Comparison of ENCODE assay signal across 8 cellular contexts in the genomic region with DNA sequence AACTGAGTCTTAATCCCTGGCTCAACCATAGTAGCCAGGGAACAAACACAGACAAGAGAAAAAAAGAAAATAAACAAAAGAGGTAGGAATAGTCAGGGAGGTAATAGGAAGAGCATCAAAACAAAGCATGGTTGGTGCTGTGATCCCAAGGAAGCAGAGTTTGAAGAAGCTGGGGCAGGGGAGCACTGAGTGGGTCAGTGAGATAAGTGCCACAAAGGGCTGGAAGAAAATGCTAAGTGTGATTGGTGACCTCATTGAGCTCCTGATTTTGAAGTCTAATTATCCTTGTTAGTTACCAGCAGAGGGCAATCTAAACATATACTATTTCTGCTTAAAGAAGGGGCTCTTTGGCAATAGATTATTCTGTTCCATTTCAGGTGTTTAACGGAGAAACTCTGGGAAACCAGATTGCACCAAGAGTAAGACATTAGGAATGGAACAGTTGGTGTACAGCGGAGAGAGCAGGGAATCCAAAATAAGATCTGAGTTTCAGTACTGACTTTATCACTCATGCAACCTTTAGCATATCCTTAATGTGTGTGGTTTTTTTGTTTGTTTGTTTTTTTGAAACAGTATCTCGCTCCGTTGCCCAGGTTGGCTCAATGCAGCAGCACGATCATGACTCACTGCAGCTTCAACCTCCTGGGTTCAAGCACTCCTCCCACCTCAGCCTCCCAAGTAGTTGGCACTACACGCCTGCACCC. TPM values are rescaled to one million over a fixed set of nuclear protein-coding genes. Genes with fewer than 3 reads are reported as not detected.
DNase-seq lines count a peak whose midpoint lies in the region; ATAC-seq and TF ChIP-seq lines count a peak whose summit lies in the region.

No MANE protein-coding gene starts in this region.

- no peaks in the 10 kb centered on the region for H3K9me2 ChIP-seq in OCI-LY1 (ENCODE audit: low read depth, low read length)

- H3K4me3 ChIP-seq in OCI-LY1 (ENCODE audit: low read depth, low read length, poor library complexity, severe bottlenecking): no peak overlapping the region
- H3K4me3 ChIP-seq in coronary artery: no peak overlapping the region
- no peak overlapping the region for H3K4me3 ChIP-seq in lower lobe of right lung
- H3K4me3 ChIP-seq in MG63: no peak overlapping the region

- no peaks in the 10 kb centered on the region for H3K27me3 ChIP-seq in OCI-LY1 (ENCODE audit: insufficient read depth, low read length)
- H3K27me3 ChIP-seq in lower lobe of right lung (ENCODE audit: low read depth): no peaks in the 10 kb centered on the region
- no peaks in the 10 kb centered on the region for H3K27me3 ChIP-seq in MG63

- no peak overlapping the region for H3K9ac ChIP-seq in OCI-LY1 (ENCODE audit: low read length)

- H3K79me2 ChIP-seq in OCI-LY1 (ENCODE audit: insufficient read depth, low read length): no peaks in the 10 kb centered on the region

- peaks cover 7% of the 10 kb centered on the region for H3K4me1 Mint-ChIP-seq in stimulated activated naive CD8-positive, alpha-beta T cell treated with anti-CD3 and anti-CD28 coated beads, Interleukin-15, amount 100 ng/mL, for 72 hours

- no peaks in the 10 kb centered on the region for H3F3A ChIP-seq in OCI-LY1 (ENCODE audit: insufficient read depth, low read length)

- H3K4me1 ChIP-seq in OCI-LY1 (ENCODE audit: insufficient read depth, low read length, severe bottlenecking): no peaks in the 10 kb centered on the region
- no peaks in the 10 kb centered on the region for H3K4me1 ChIP-seq in lower lobe of right lung

- H3K27me3 Mint-ChIP-seq in stimulated activated naive CD8-positive, alpha-beta T cell treated with anti-CD3 and anti-CD28 coated beads, Interleukin-15, amount 100 ng/mL, for 72 hours: no peaks in the 10 kb centered on the region

- TF ChIP-seq CTCF in OCI-LY1 (IDR thresholded peaks at IDR 0.05; ENCODE audit: low read length) (peak; percentile 64; the same call in 1 of the 2 replicates), coronary artery (IDR thresholded peaks at IDR 0.05) (peak; percentile 28), lower lobe of right lung (IDR thresholded peaks at IDR 0.05) (peak; percentile 37)

- no peak overlapping the region for H3K4me3 Mint-ChIP-seq in stimulated activated naive CD8-positive, alpha-beta T cell treated with anti-CD3 and anti-CD28 coated beads, Interleukin-15, amount 100 ng/mL, for 72 hours

- intact Hi-C loops in lower lobe of right lung (cut with DNase I): no loop called here

- H3K9me3 Mint-ChIP-seq in stimulated activated naive CD8-positive, alpha-beta T cell treated with anti-CD3 and anti-CD28 coated beads, Interleukin-15, amount 100 ng/mL, for 72 hours: no peaks in the 10 kb centered on the region

- in situ Hi-C loops in KBM-7 (cut with MboI; ENCODE audit: low pct_unique_long_range_greater_than_20kb, low sequenced_read_pairs): loop anchor here (25.0 kb wide), 2 partner anchors 280 to 530 kb away; no protein-coding TSS in a partner anchor

- H3K9me3 ChIP-seq in OCI-LY1 (ENCODE audit: low read length) (no peaks in the 10 kb centered on the region), lower lobe of right lung (no peaks in the 10 kb centered on the region), MG63 (no peaks in the 10 kb centered on the region)

- no peak for DNase-seq in stimulated activated naive CD8-positive, alpha-beta T cell treated with anti-CD3 and anti-CD28 coated beads, Interleukin-15, amount 100 ng/mL, for 72 hours
- no peak for DNase-seq in stimulated activated naive CD8-positive, alpha-beta T cell treated with anti-CD3 and anti-CD28 coated beads, Interleukin-15, Interleukin-2, amounts not matched to agents 100 U/mL and 50 U/mL, for 24 hours
- DNase-seq in KBM-7 (peak; percentile 52), coronary artery (ENCODE audit: low spot score) (no peak), lower lobe of right lung (no peak), MG63 (no peak)
- DNase-seq in stimulated activated CD8-positive, alpha-beta memory T cell treated with anti-CD3 and anti-CD28 coated beads, Interleukin-4, amount 100 ng/mL, for 48 hours: no peak

- no peak overlapping the region for H2AFZ ChIP-seq in OCI-LY1 (ENCODE audit: low read length)

- no peak overlapping the region for H3K27ac ChIP-seq in OCI-LY1 (ENCODE audit: low read depth, low read length, poor library complexity, severe bottlenecking)
- no peak overlapping the region for H3K27ac ChIP-seq in coronary artery
- H3K27ac ChIP-seq in lower lobe of right lung: no peak overlapping the region

- H3K4me2 ChIP-seq in OCI-LY1 (ENCODE audit: low read length): no peak overlapping the region

- H3K36me3 ChIP-seq in OCI-LY1 (ENCODE audit: insufficient read depth, low read length) (no peaks in the 10 kb centered on the region), lower lobe of right lung (peaks cover 44% of the 10 kb centered on the region), MG63 (no peaks in the 10 kb centered on the region)

- ATAC-seq in stimulated activated naive CD8-positive, alpha-beta T cell treated with anti-CD3 and anti-CD28 coated beads, Interleukin-15, amount 100 ng/mL, for 72 hours: peak; percentile 60
- ATAC-seq in stimulated activated naive CD8-positive, alpha-beta T cell treated with anti-CD3 and anti-CD28 coated beads, Interleukin-15, Interleukin-2, amounts not matched to agents 100 U/mL and 50 U/mL, for 24 hours: no peak
- ATAC-seq in lower lobe of right lung: peak; percentile 34 to 58

- H3K27ac Mint-ChIP-seq in stimulated activated naive CD8-positive, alpha-beta T cell treated with anti-CD3 and anti-CD28 coated beads, Interleukin-15, amount 100 ng/mL, for 72 hours: no peak overlapping the region

- no peaks in the 10 kb centered on the region for H4K20me1 ChIP-seq in OCI-LY1 (ENCODE audit: insufficient read depth, low read length)

RNA-seq across cellular contexts. Expression of a gene that starts 30.7 kb away (rescaled TPM):
- total RNA-seq in lower lobe of right lung: 4.1 TPM
- total RNA-seq in MG63 (2014; rRNA removed; shearing (Covaris generic); ENCODE audit: low replicate concordance): 3.9 and 13.8 TPM in 2 replicates
